9 cellular contexts compared by ENCODE assay signal in genomic region chr10:80471715-80472233, GRCh38. TPM values are rescaled to one million over a fixed set of nuclear protein-coding genes. Genes with fewer than 3 reads are reported as not detected.
A peak's percentile ranks its signal among the peaks of the same experiment; 100 is the strongest.
DNase-seq lines count a peak whose midpoint lies in the region; ATAC-seq and TF ChIP-seq lines count a peak whose summit lies in the region.
"Had no signal": no experiment of that assay in that cellular context is flagged by ENCODE, and none has a peak within 500 bp of the region (broad histone marks: within the 10 kb centered on the region; RNA-seq: fewer than 3 reads in every experiment).

No MANE protein-coding gene starts in this region.

- H3K36me3 ChIP-seq in heart left ventricle (peaks cover 0 to 52% (median 16%) of the 10 kb centered on the region in 9 donors), right atrium auricular region (peaks cover 21% of the 10 kb centered on the region)

- no peak for TF ChIP-seq POLR2A in heart left ventricle (IDR thresholded peaks at IDR 0.05)

- no peaks in the 10 kb centered on the region for H3K9me3 Mint-ChIP-seq in activated B cell treated with CpG ODN at 0.5 μM for 24 hours
- H3K9me3 Mint-ChIP-seq in memory B cell: no peaks in the 10 kb centered on the region
- H3K9me3 Mint-ChIP-seq: neural crest cell had no signal

- H3K4me1 ChIP-seq in heart left ventricle (peaks cover 10 to 100% (median 74%) of the 10 kb centered on the region in 12 donors), right atrium auricular region (peaks cover 0 to 92% of the 10 kb centered on the region in 2 donors)

- no peak for TF ChIP-seq CTCF in heart left ventricle (IDR thresholded peaks at IDR 0.05)
- TF ChIP-seq CTCF in right atrium auricular region (IDR thresholded peaks at IDR 0.05): no peak
- no peak for TF ChIP-seq CTCF in activated B cell treated with CpG ODN at 0.5 μM for 24 hours (IDR thresholded peaks at IDR 0.05)
- TF ChIP-seq CTCF in coronary artery (IDR thresholded peaks at IDR 0.05): no peak

- H3K9me3 ChIP-seq in heart left ventricle (no peaks in the 10 kb centered on the region), right atrium auricular region (no peaks in the 10 kb centered on the region)

- CTCF ChIA-PET in activated B cell treated with CpG ODN at 0.5 μM for 24 hours (lab: Charles Lee): interaction anchor here (1.0 to 1.9 kb wide), 3 partner anchors 26 to 89 kb away, joined by 4 to 8 read pairs (median 4); no protein-coding TSS in a partner anchor

- no peak overlapping the region for H3K4me3 ChIP-seq in heart left ventricle
- H3K4me3 ChIP-seq in right atrium auricular region: no peak overlapping the region
- H3K4me3 ChIP-seq in coronary artery: no peak overlapping the region

- DNase-seq in heart left ventricle (no peak), right atrium auricular region (ENCODE audit: low spot score) (no peak), activated B cell treated with CpG ODN at 0.5 μM for 24 hours (no peak), memory B cell (ENCODE audit: low spot score in 2 of 2) (no peak), NCI-H446 (lab: John Stamatoyannopoulos, UW) (no peak), coronary artery (ENCODE audit: low spot score) (no peak)
- no peak for DNase-seq in NK-92 treated with Interleukin-12 subunit alpha and Interleukin-12 subunit beta, amount 100 ng/mL, for 24 hours (lab: John Stamatoyannopoulos, UW)

- H3K4me1 Mint-ChIP-seq in activated B cell treated with CpG ODN at 0.5 μM for 24 hours (peaks cover 71% of the 10 kb centered on the region), memory B cell (peaks cover 41% of the 10 kb centered on the region)

- H3K27ac Mint-ChIP-seq in activated B cell treated with CpG ODN at 0.5 μM for 24 hours (peak overlapping the region; percentile 90), memory B cell (peak overlapping the region; percentile 97)

- H3K36me3 Mint-ChIP-seq in activated B cell treated with CpG ODN at 0.5 μM for 24 hours (ENCODE audit: low read depth): peaks cover 27% of the 10 kb centered on the region
- H3K36me3 Mint-ChIP-seq in memory B cell: peaks cover 13% of the 10 kb centered on the region

- ATAC-seq in heart left ventricle (no peak), HG03039 (IDR thresholded peaks at IDR 0.05; ENCODE audit: unreplicated experiment) (peak; percentile 42), activated B cell treated with CpG ODN at 0.5 μM for 24 hours (ENCODE audit: low read depth) (peak; percentile 54), memory B cell (ENCODE audit: low read depth) (peak; percentile 16)

- H3K27me3 ChIP-seq in heart left ventricle: no peaks in the 10 kb centered on the region
- no peaks in the 10 kb centered on the region for H3K27me3 ChIP-seq in right atrium auricular region

- intact Hi-C loops in heart left ventricle (cut with DNase I): no loop called here
- intact Hi-C loops in activated B cell treated with CpG ODN at 0.5 μM for 24 hours (cut with micrococcal nuclease): loop anchor here (1.0 to 5.0 kb wide), 5 partner anchors 15 to 64 kb away; partner anchors contain the start of genes PRXL2A and TSPAN14

- H3K4me3 Mint-ChIP-seq in activated B cell treated with CpG ODN at 0.5 μM for 24 hours (peak overlapping the region; percentile 44), memory B cell (no peak overlapping the region)
- H3K4me3 Mint-ChIP-seq: neural crest cell had no signal

- peak overlapping the region in 8 of 12 donors; percentile 3 to 99 (median 49) for H3K27ac ChIP-seq in heart left ventricle
- H3K27ac ChIP-seq in right atrium auricular region: peak overlapping the region in 1 of 2 donors; percentile 20
- H3K27ac ChIP-seq in coronary artery: no peak overlapping the region

- H3K27me3 Mint-ChIP-seq in activated B cell treated with CpG ODN at 0.5 μM for 24 hours: no peaks in the 10 kb centered on the region
- H3K27me3 Mint-ChIP-seq in memory B cell: no peaks in the 10 kb centered on the region

- POLR2A ChIA-PET in activated B cell treated with CpG ODN at 0.5 μM for 24 hours (lab: Charles Lee): interaction anchor here (0.6 to 2.3 kb wide), 10 partner anchors 11 to 718 kb away, joined by 3 to 10 read pairs (median 3); partner anchors contain the start of genes PRXL2A and TSPAN14

- 64 to 75% (median 70%) methylated on average over 4 of the region's 4 CpGs for WGBS in heart left ventricle, 4 donors

RNA-seq across cellular contexts. Expression of gene TSPAN14, which starts 17.7 kb away (rescaled TPM):
- total RNA-seq in heart left ventricle (10 to 100 TPM; 24.6 to 71.5 (median 39.6) TPM), right atrium auricular region (10 to 100 TPM; 24.2 to 34.7 TPM), activated B cell treated with CpG ODN at 0.5 μM for 24 hours (18.9 and 20.7 TPM in 2 replicates)
- 10 to 100 TPM; 17.4 to 46.3 TPM for polyA plus RNA-seq in heart left ventricle

Comparison
In these comparisons a context has a peak if more than half of its experiments do, and no peak if none do; other contexts are left out.
1. ATAC-seq: peak in HG03039 (single experiment), activated B cell treated with CpG ODN at 0.5 μM for 24 hours (single experiment) and memory B cell (single experiment); none in heart left ventricle (0 of 4).
2. H3K27ac ChIP-seq: peak in heart left ventricle (8 of 12); none in coronary artery (0 of 2).